19 cellular contexts compared by ENCODE assay signal in genomic region chr9:76090909-76091308, GRCh38.
DNase-seq lines count a peak whose midpoint lies in the region; ATAC-seq, FAIRE-seq and TF ChIP-seq lines count a peak whose summit lies in the region.
"Had no signal": no experiment of that assay in that cellular context is flagged by ENCODE, and none has a peak within 500 bp of the region (broad histone marks: within the 10 kb centered on the region; RNA-seq: fewer than 3 reads in every experiment).

No MANE protein-coding gene starts in this region.

- no peak overlapping the region for H3K9ac ChIP-seq in trophoblast cell (ENCODE audit: low read length)
- H3K9ac ChIP-seq: GM23248 had no signal

- H4K8ac ChIP-seq in trophoblast cell (ENCODE audit: low read depth, low read length), result no peak overlapping the region

- H3K4me1 Mint-ChIP-seq in WTC11 (peaks cover 18% of the 10 kb centered on the region; the same call in 1 of the 2 replicates), nephron progenitor cell (peaks cover 16% of the 10 kb centered on the region)

- H3K9me2 ChIP-seq in hepatocyte (replicated peaks; ENCODE audit: insufficient read depth), result no peaks in the 10 kb centered on the region

- POLR2A ChIA-PET in WTC11 (lab: Charles Lee), result no interaction called here

- no peak overlapping the region for H2AK5ac ChIP-seq in trophoblast cell (ENCODE audit: low read length)

- no peak overlapping the region for H3K18ac ChIP-seq in trophoblast cell (ENCODE audit: low read length)

- H2AFZ ChIP-seq in hepatocyte, result no peak overlapping the region
- H2AFZ ChIP-seq in trophoblast cell (ENCODE audit: insufficient read depth, low read length, poor library complexity), result no peak overlapping the region
- H2AFZ ChIP-seq: GM23248 had no signal

- CTCF ChIA-PET in WTC11 (lab: Charles Lee), result interaction anchor here (0.6 kb wide), 1 partner anchor 222 kb away, joined by 3 read pairs; no protein-coding TSS in a partner anchor

- no peak overlapping the region for H2BK120ac ChIP-seq in trophoblast cell (ENCODE audit: insufficient read depth, low read length, poor library complexity)

- peaks cover 16% of the 10 kb centered on the region for H3K4me1 ChIP-seq in hepatocyte (ENCODE audit: insufficient read depth)
- H3K4me1 ChIP-seq in trophoblast cell (ENCODE audit: control insufficient read depth in 1 of 2, insufficient read depth in 2 of 2, low read length in 2 of 2), result no peaks in the 10 kb centered on the region
- H3K4me1 ChIP-seq in small intestine (ENCODE audit: control insufficient read depth in 2 of 2, insufficient read depth in 1 of 2, low read depth in 1 of 2, low read length in 1 of 2), result no peaks in the 10 kb centered on the region
- H3K4me1 ChIP-seq: A549, Caco-2 had no signal

- no peaks in the 10 kb centered on the region for H3K27me3 Mint-ChIP-seq in WTC11 (ENCODE audit: low read depth)
- peaks cover 10% of the 10 kb centered on the region for H3K27me3 Mint-ChIP-seq in nephron progenitor cell (ENCODE audit: low read depth, poor library complexity)
- H3K27me3 Mint-ChIP-seq: CD4-positive, alpha-beta T cell had no signal

- TF ChIP-seq CTCF in WTC11 (IDR thresholded peaks at IDR 0.05) (no peak), hepatocyte (IDR thresholded peaks at IDR 0.05; ENCODE audit: poor library complexity) (no peak), nephron progenitor cell (IDR thresholded peaks at IDR 0.05) (no peak), GM20000 (IDR thresholded peaks at IDR 0.05; ENCODE audit: extremely low read depth, missing control alignments) (no peak)

- H3K14ac ChIP-seq in trophoblast cell (ENCODE audit: low read length), result no peak overlapping the region

- no peak overlapping the region for H2BK5ac ChIP-seq in trophoblast cell (ENCODE audit: low read depth, low read length, poor library complexity)

- H4K91ac ChIP-seq in trophoblast cell (ENCODE audit: low read depth, low read length), result no peak overlapping the region

- no peak overlapping the region for H3K4ac ChIP-seq in trophoblast cell (ENCODE audit: low read depth, low read length)

- H3K4me3 ChIP-seq in hepatocyte, result no peak overlapping the region
- no peak overlapping the region for H3K4me3 ChIP-seq in trophoblast cell (ENCODE audit: low read depth, low read length)
- H3K4me3 ChIP-seq in small intestine (ENCODE audit: low read depth in 1 of 2, low read length in 2 of 2), result no peak overlapping the region
- H3K4me3 ChIP-seq: A549, GM23248 had no signal

- H3K4me2 ChIP-seq in hepatocyte (no peak overlapping the region), trophoblast cell (ENCODE audit: low read length) (no peak overlapping the region)
- H3K4me2 ChIP-seq: A549 had no signal

- FAIRE-seq in small intestine (lab: Jason Lieb, UNC), result no peak
- FAIRE-seq: A549, D721Med, GM12892, H54 had no signal

- no peaks in the 10 kb centered on the region for H3K79me2 ChIP-seq in hepatocyte
- no peaks in the 10 kb centered on the region for H3K79me2 ChIP-seq in trophoblast cell (ENCODE audit: control insufficient read depth, insufficient read depth, low read length, poor library complexity)

- DNase-seq in ELF-1 (ENCODE audit: low read depth, low spot score) (peak; percentile 28), WTC11 (ENCODE audit: low spot score) (peak; percentile 22), hepatocyte (ENCODE audit: low spot score) (no peak), nephron progenitor cell (no peak), trophoblast cell (no peak), small intestine (no peak), GM20000 (ENCODE audit: low spot score) (no peak)
- DNase-seq: AML-193; Caco-2; CD4-positive, alpha-beta T cell; GDM1; GM23248; HCEC 1CT had no signal

- H3K27me3 ChIP-seq in hepatocyte (no peaks in the 10 kb centered on the region), trophoblast cell (ENCODE audit: insufficient read depth, low read length) (no peaks in the 10 kb centered on the region), small intestine (ENCODE audit: control insufficient read depth in 2 of 2, insufficient read depth in 2 of 2, low read length in 2 of 2) (no peaks in the 10 kb centered on the region)

- H3K27ac ChIP-seq in hepatocyte (peak overlapping the region; percentile 59), trophoblast cell (ENCODE audit: low read depth, low read length) (no peak overlapping the region), small intestine (ENCODE audit: low read depth in 1 of 2, low read length in 1 of 2) (no peak overlapping the region)
- H3K27ac ChIP-seq: 22Rv1, A549, C4-2B, GM23248 had no signal

- H2BK12ac ChIP-seq in trophoblast cell (ENCODE audit: low read length), result no peak overlapping the region

- H3K9me3 Mint-ChIP-seq in WTC11 (peaks cover 6% of the 10 kb centered on the region; the same call in 1 of the 2 replicates), nephron progenitor cell (peaks cover 17% of the 10 kb centered on the region)
- H3K9me3 Mint-ChIP-seq: CD4-positive, alpha-beta T cell had no signal

- H4K12ac ChIP-seq in trophoblast cell (ENCODE audit: low read depth, low read length), result no peak overlapping the region

- H3K79me1 ChIP-seq in trophoblast cell (ENCODE audit: low read length), result no peaks in the 10 kb centered on the region

- peak overlapping the region; percentile 36; the same call in 1 of the 2 replicates for H3K27ac Mint-ChIP-seq in WTC11
- peak overlapping the region; percentile 91 for H3K27ac Mint-ChIP-seq in nephron progenitor cell
- H3K27ac Mint-ChIP-seq: CD4-positive, alpha-beta T cell had no signal

- WGBS in hepatocyte (ENCODE audit: low lambda C conversion rate, missing lambda C conversion rate), result 88% methylated on average over 10 of the region's 10 CpGs
- WGBS in trophoblast cell (ENCODE audit: extremely low coverage, insufficient coverage, insufficient read length), result no CpG with 5 or more reads among the region's 10 CpGs
- 90 to 92% (median 91%) methylated on average over 10 of the region's 10 CpGs for WGBS in small intestine, 3 donors

- no peaks in the 10 kb centered on the region for H3K36me3 ChIP-seq in hepatocyte (replicated peaks; ENCODE audit: insufficient read depth, low read depth)
- H3K36me3 ChIP-seq in trophoblast cell (ENCODE audit: control insufficient read depth in 1 of 2, insufficient read depth in 2 of 2, low read length in 2 of 2), result peaks cover 3 to 6% of the 10 kb centered on the region in 2 experiments
- peaks cover 0 to 23% of the 10 kb centered on the region in 2 donors for H3K36me3 ChIP-seq in small intestine (ENCODE audit: control insufficient read depth in 2 of 2, insufficient read depth in 2 of 2, low read length in 2 of 2)

- H3K9me3 ChIP-seq in hepatocyte (ENCODE audit: low read depth) (no peaks in the 10 kb centered on the region), trophoblast cell (ENCODE audit: insufficient read depth, low read depth, low read length) (no peaks in the 10 kb centered on the region), small intestine (ENCODE audit: control insufficient read depth, low read depth) (no peaks in the 10 kb centered on the region)
- H3K9me3 ChIP-seq: A549, Caco-2 had no signal

- H3K36me3 Mint-ChIP-seq in WTC11, result peaks cover 36% of the 10 kb centered on the region
- peaks cover 86% of the 10 kb centered on the region for H3K36me3 Mint-ChIP-seq in nephron progenitor cell (ENCODE audit: low read depth)

- H4K20me1 ChIP-seq in hepatocyte (ENCODE audit: insufficient read depth, poor library complexity, severe bottlenecking), result no peaks in the 10 kb centered on the region

- H3K23ac ChIP-seq in trophoblast cell (ENCODE audit: low read length), result no peak overlapping the region

- no peak for ATAC-seq in WTC11
- ATAC-seq: A549 had no signal

- H3K4me3 Mint-ChIP-seq in WTC11 (no peak overlapping the region), nephron progenitor cell (no peak overlapping the region)
- H3K4me3 Mint-ChIP-seq: CD4-positive, alpha-beta T cell had no signal

TF ChIP-seq in WTC11, 78 proteins besides CTCF, POLR2A, EP300 and RAD21:
- no peak for TF ChIP-seq PRRX2 (CRISPR knock-in tag; IDR thresholded peaks at IDR 0.05)
- no peak for TF ChIP-seq JAZF1 (CRISPR knock-in tag; IDR thresholded peaks at IDR 0.05)
- TF ChIP-seq SP1 (CRISPR knock-in tag; conservative IDR thresholded peaks at IDR 0.05), result no peak
- no peak for TF ChIP-seq STAT6 (CRISPR knock-in tag; conservative IDR thresholded peaks at IDR 0.05; ENCODE audit: low read depth)
- TF ChIP-seq NR2C2 (CRISPR knock-in tag; IDR thresholded peaks at IDR 0.05), result no peak
- no peak for TF ChIP-seq CBFB (CRISPR knock-in tag; IDR thresholded peaks at IDR 0.05; ENCODE audit: low read depth)

Comparison
In these comparisons a context has a peak if more than half of its experiments do, and no peak if none do; other contexts are left out.
1. DNase-seq: peak in ELF-1 (single experiment) and WTC11 (single experiment); none in hepatocyte (single experiment), nephron progenitor cell (single experiment), trophoblast cell (0 of 2), small intestine (single experiment) and GM20000 (single experiment).